Comparison of ENCODE assay signal across 13 cellular contexts in the genomic region with DNA sequence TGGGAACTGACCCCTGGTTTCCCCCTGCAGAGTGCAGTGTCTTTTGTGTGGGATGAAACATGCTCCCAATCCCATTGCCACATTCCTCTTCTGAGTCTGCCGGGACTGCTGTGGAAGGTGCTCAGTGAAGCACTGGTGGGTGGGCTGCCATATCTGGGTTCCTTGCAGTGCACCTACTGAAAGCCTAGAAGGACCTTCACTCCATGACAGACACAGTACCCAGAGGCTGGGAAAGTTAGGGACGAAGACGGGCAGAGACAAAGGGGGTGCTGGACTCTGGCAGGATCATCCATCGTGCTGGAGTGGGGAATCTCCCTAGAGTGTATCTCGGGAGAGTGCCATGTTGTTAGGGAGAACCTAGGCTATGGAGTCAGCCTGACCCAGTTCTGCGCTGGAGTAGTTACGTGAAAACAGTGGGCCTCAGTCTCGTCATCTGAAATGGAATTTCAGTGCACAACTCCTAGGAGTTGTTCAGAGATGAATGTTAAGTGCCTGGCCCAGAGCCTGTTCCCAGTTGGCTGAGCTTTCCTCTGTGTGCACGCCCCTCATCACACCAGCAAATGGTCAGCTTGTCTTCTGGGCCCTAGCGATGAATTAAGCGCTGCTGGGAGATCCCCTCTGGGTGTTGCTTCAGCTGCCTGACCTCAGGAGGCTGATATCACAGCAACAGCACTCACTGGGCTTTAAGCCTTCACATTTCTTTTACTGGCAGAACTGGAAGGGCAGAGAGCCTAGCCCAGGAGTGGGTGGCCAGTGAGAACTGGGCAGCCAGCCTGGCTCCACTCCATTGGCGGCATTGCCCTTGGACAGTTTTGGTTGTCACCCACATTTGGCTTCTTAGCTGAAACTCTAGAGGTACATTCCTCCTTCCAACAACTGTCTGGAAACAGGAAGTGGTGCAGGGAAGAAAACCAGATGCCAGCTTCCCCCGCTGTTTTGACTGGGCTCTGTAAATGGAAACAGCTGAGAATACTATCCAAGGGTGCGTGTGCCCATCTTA.
DNase-seq lines count a peak whose midpoint lies in the region; ATAC-seq and TF ChIP-seq lines count a peak whose summit lies in the region.
"Had no signal": no experiment of that assay in that cellular context is flagged by ENCODE, and none has a peak within 500 bp of the region (broad histone marks: within the 10 kb centered on the region; RNA-seq: fewer than 3 reads in every experiment).

No MANE protein-coding gene starts in this region.

- H3K18ac ChIP-seq in IMR-90 (ENCODE audit: low read depth, low read length), result peak overlapping the region; percentile 15; the same call in 1 of the 2 replicates

- DNase-seq in IMR-90, result peak; percentile 69
- peak; percentile 64 for DNase-seq in choroid plexus epithelial cell (ENCODE audit: low read depth)
- peak in 1 of 2 donors; percentile 47 for DNase-seq in left lung
- peak; percentile 53 for DNase-seq in superior temporal gyrus (ENCODE audit: extremely low spot score)
- DNase-seq in cerebellar nuclear complex (lab: John Stamatoyannopoulos, UW), result no peak
- no peak for DNase-seq in NCI-H2107 (lab: John Stamatoyannopoulos, UW)
- no peak for DNase-seq in HUDEP-2 (lab: John Stamatoyannopoulos, UW; ENCODE audit: unreplicated experiment in 76 of 76)
- DNase-seq: activated CD4-positive, alpha-beta T cell treated with anti-CD3 and anti-CD28 coated beads for 4 hours; DND-41; naive thymus-derived CD8-positive, alpha-beta T cell; NCI-H1930 had no signal

- TF ChIP-seq RAD21 in IMR-90 (IDR thresholded peaks at IDR 0.05; ENCODE audit: low read length), result no peak

- H3K4ac ChIP-seq in IMR-90 (ENCODE audit: low read depth, low read length), result peak overlapping the region; percentile 75

- peaks cover 10% of the 10 kb centered on the region; the same call in 1 of the 2 replicates for H3K9me1 ChIP-seq in IMR-90 (ENCODE audit: insufficient read depth, low read length)

- peak; percentile 68 for ATAC-seq in IMR-90 (ENCODE audit: low read depth)
- ATAC-seq in left lung, result peak; percentile 76
- ATAC-seq in HG03095 (IDR thresholded peaks at IDR 0.05; ENCODE audit: unreplicated experiment), result no peak
- ATAC-seq: naive thymus-derived CD8-positive, alpha-beta T cell had no signal

- no peak for TF ChIP-seq CTCF in IMR-90 (conservative IDR thresholded peaks at IDR 0.05; ENCODE audit: low read depth, low read length)
- TF ChIP-seq CTCF in choroid plexus epithelial cell (conservative IDR thresholded peaks at IDR 0.05; ENCODE audit: low read depth, low read length), result no peak
- TF ChIP-seq CTCF in left lung (IDR thresholded peaks at IDR 0.05), result no peak

- peak overlapping the region; percentile 87 for H2AK9ac ChIP-seq in IMR-90 (replicated peaks; ENCODE audit: low read depth, low read length, poor library complexity)

- no peak overlapping the region for H3K9ac ChIP-seq in IMR-90 (ENCODE audit: low read depth, low read length)

- H2BK120ac ChIP-seq in IMR-90 (ENCODE audit: low read depth, low read length), result peak overlapping the region; percentile 91

- H3K27ac ChIP-seq in IMR-90 (ENCODE audit: insufficient read depth, low read length) (peak overlapping the region; percentile 46), left lung (peak overlapping the region in 1 of 2 donors; percentile 19)
- H3K27ac ChIP-seq: HL-60 had no signal

- peak overlapping the region; percentile 90 for H2AFZ ChIP-seq in IMR-90 (replicated peaks; ENCODE audit: low read length, poor library complexity)

- H2BK20ac ChIP-seq in IMR-90 (ENCODE audit: low read depth, low read length), result peak overlapping the region; percentile 66

- H3K14ac ChIP-seq in IMR-90 (replicated peaks; ENCODE audit: low read depth, low read length), result peak overlapping the region; percentile 85

- 0 out of 2 replicates have a peak, but pooled peaks cover 3% of the 10 kb centered on the region for H3K9me3 ChIP-seq in IMR-90 (ENCODE audit: control insufficient read depth, insufficient read depth, low read length)
- no peaks in the 10 kb centered on the region for H3K9me3 ChIP-seq in left lung

- no TSS peak for BruUV-seq in IMR-90 (replicated peaks; lab: Mats Ljungman, UMichigan)

- H4K8ac ChIP-seq in IMR-90 (ENCODE audit: low read depth in 2 of 2, low read length in 2 of 2), result peak overlapping the region; percentile 32 to 88

- 81% methylated on average over 5 of the region's 14 CpGs; no CpG with 5 or more reads in 1 of the 2 experiments for WGBS in IMR-90 (ENCODE audit: extremely low coverage in 2 of 2, insufficient read length in 1 of 2), 2 experiments

- in situ Hi-C loops in IMR-90 (cut with MboI; ENCODE audit: low sequenced_read_pairs), result no loop called here

- no peaks in the 10 kb centered on the region for H3K79me1 ChIP-seq in IMR-90 (ENCODE audit: low read depth in 1 of 2, low read length in 2 of 2)

- CTCF ChIA-PET in IMR-90 (lab: Yijun Ruan, JAX), result interaction anchor here (0.5 to 1.5 kb wide), 3 partner anchors 10 to 120 kb away, joined by 3 to 4 read pairs (median 3); no protein-coding TSS in a partner anchor

- H3K4me2 ChIP-seq in IMR-90 (ENCODE audit: low read depth, low read length), result no peak overlapping the region

- H4K5ac ChIP-seq in IMR-90 (ENCODE audit: low read depth, low read length), result peak overlapping the region; percentile 36; the same call in 1 of the 2 replicates

- POLR2A ChIA-PET in IMR-90 (lab: Charles Lee; ENCODE audit: unreplicated experiment), result no interaction called here

- H3K23ac ChIP-seq in IMR-90 (ENCODE audit: low read depth, low read length), result peak overlapping the region; percentile 18

- peak overlapping the region; percentile 79; the same call in 2 of the 3 replicates for H2BK15ac ChIP-seq in IMR-90 (ENCODE audit: low read depth, low read length)

- intact Hi-C loops in IMR-90 (cut with micrococcal nuclease) (loop anchor here (10.0 kb wide), 2 partner anchors 184 to 354 kb away; no protein-coding TSS in a partner anchor), left lung (cut with DNase I) (no loop called here)

- H3K27me3 ChIP-seq in IMR-90 (ENCODE audit: control insufficient read depth, insufficient read depth, low read length) (no peaks in the 10 kb centered on the region), left lung (peaks cover 0 to 6% of the 10 kb centered on the region in 2 donors)

- dilution Hi-C loops in IMR-90 (cut with HindIII; ENCODE audit: low sequenced_read_pairs, unreplicated experiment), result no loop called here

- H3K4me3 ChIP-seq in IMR-90 (ENCODE audit: insufficient read depth, low read depth, low read length) (no peak overlapping the region), choroid plexus epithelial cell (ENCODE audit: low read depth, low read length) (no peak overlapping the region), left lung (no peak overlapping the region)

- H3K36me3 ChIP-seq in IMR-90 (ENCODE audit: control insufficient read depth, insufficient read depth, low read length) (no peaks in the 10 kb centered on the region), left lung (no peaks in the 10 kb centered on the region)

- peaks cover 7% of the 10 kb centered on the region for H3K4me1 ChIP-seq in IMR-90 (ENCODE audit: control insufficient read depth, insufficient read depth, low read length)
- no peaks in the 10 kb centered on the region for H3K4me1 ChIP-seq in left lung

- H3K56ac ChIP-seq in IMR-90 (ENCODE audit: extremely low read depth, insufficient read depth, low read length), result no peak overlapping the region; the same call in 1 of the 2 replicates

- peak overlapping the region; percentile 56 for H2BK5ac ChIP-seq in IMR-90 (ENCODE audit: low read depth, low read length, poor library complexity, severe bottlenecking)

- H4K20me1 ChIP-seq in IMR-90 (ENCODE audit: insufficient read depth, low read length), result no peaks in the 10 kb centered on the region

- peak overlapping the region; percentile 81 for H2AK5ac ChIP-seq in IMR-90 (ENCODE audit: low read depth, low read length)

- TF ChIP-seq POLR2A in IMR-90 (IDR thresholded peaks at IDR 0.05; ENCODE audit: low read depth, low read length), result no peak

- peak overlapping the region; percentile 63 for H4K91ac ChIP-seq in IMR-90 (ENCODE audit: insufficient read depth, low read depth, low read length)

TF ChIP-seq in IMR-90, 13 proteins besides CTCF, POLR2A, EP300 and RAD21:
- TF ChIP-seq FOS (IDR thresholded peaks at IDR 0.05; ENCODE audit: low read depth, low read length), result no peak
- 0 out of 2 replicates have a peak, but pooled peaks have one; percentile 4 for TF ChIP-seq CEBPB (IDR thresholded peaks at IDR 0.05; ENCODE audit: low read depth, low read length)
- no peak for TF ChIP-seq RFX5 (IDR thresholded peaks at IDR 0.05; ENCODE audit: low read depth, low read length)

Comparison
In these comparisons a context has a peak if more than half of its experiments do, and no peak if none do; other contexts are left out.
1. DNase-seq: peak in IMR-90 (single experiment), choroid plexus epithelial cell (single experiment) and superior temporal gyrus (single experiment); none in cerebellar nuclear complex (0 of 2), NCI-H2107 (single experiment) and HUDEP-2 (0 of 76).